ENCODE assay signal across 16 cellular contexts in genomic region chr9:994005-994404, GRCh38. TPM values are rescaled to one million over a fixed set of nuclear protein-coding genes. Genes with fewer than 3 reads are reported as not detected.
DNase-seq lines count a peak whose midpoint lies in the region; ATAC-seq and TF ChIP-seq lines count a peak whose summit lies in the region.
"Had no signal": no experiment of that assay in that cellular context is flagged by ENCODE, and none has a peak within 500 bp of the region (broad histone marks: within the 10 kb centered on the region; RNA-seq: fewer than 3 reads in every experiment).

No MANE protein-coding gene starts in this region.

- H3K4me1 ChIP-seq in right atrium auricular region = no peaks in the 10 kb centered on the region

- no peak for TF ChIP-seq CTCF in right atrium auricular region (IDR thresholded peaks at IDR 0.05)

- no peak overlapping the region for H3K4me3 ChIP-seq in Jurkat, Clone E6-1 (ENCODE audit: low read length)
- no peak overlapping the region for H3K4me3 ChIP-seq in right atrium auricular region
- H3K4me3 ChIP-seq: testis had no signal

- no peak overlapping the region for H3K27ac Mint-ChIP-seq in memory B cell
- H3K27ac Mint-ChIP-seq: naive B cell had no signal

- no peaks in the 10 kb centered on the region for H3K9me3 ChIP-seq in right atrium auricular region
- H3K9me3 ChIP-seq: testis had no signal

- DNase-seq in NCI-H82 (lab: John Stamatoyannopoulos, UW) (peak; percentile 31), NCI-H82 treated with DMSO at 0.1 percent for 48 hours (lab: John Stamatoyannopoulos, UW; ENCODE audit: unreplicated experiment) (no peak), memory B cell (ENCODE audit: low spot score in 2 of 2) (no peak), right atrium auricular region (ENCODE audit: low spot score) (no peak), T-helper 9 cell (no peak), LoVo (ENCODE audit: low spot score) (no peak)
- DNase-seq in Jurkat, Clone E6-1 (ENCODE audit: low read depth, low spot score) = peak; percentile 29
- DNase-seq: activated CD8-positive, alpha-beta memory T cell treated with anti-CD3 and anti-CD28 coated beads, Interleukin-2, amount 50 U/mL, for 4 hours; amniotic stem cell; foreskin melanocyte; naive B cell; right cardiac atrium; testis had no signal

- H3K27me3 ChIP-seq in right atrium auricular region = peaks cover 0 to 4% of the 10 kb centered on the region in 2 donors
- H3K27me3 ChIP-seq: testis had no signal

- peak; percentile 67 for ATAC-seq in GM21723 (IDR thresholded peaks at IDR 0.05; ENCODE audit: unreplicated experiment)
- peak; percentile 68 for ATAC-seq in memory B cell (ENCODE audit: low read depth)
- ATAC-seq: right cardiac atrium had no signal

- H3K36me3 ChIP-seq in right atrium auricular region = no peaks in the 10 kb centered on the region

- no peaks in the 10 kb centered on the region for H3K9me3 Mint-ChIP-seq in memory B cell

- no peak overlapping the region for H3K4me3 Mint-ChIP-seq in memory B cell
- H3K4me3 Mint-ChIP-seq: naive B cell had no signal

- peaks cover 4% of the 10 kb centered on the region for H3K4me1 Mint-ChIP-seq in memory B cell
- H3K4me1 Mint-ChIP-seq: naive B cell had no signal

- H3K27ac ChIP-seq in right atrium auricular region = no peak overlapping the region
- H3K27ac ChIP-seq: 22Rv1, testis had no signal

- peaks cover 8% of the 10 kb centered on the region for H3K27me3 Mint-ChIP-seq in memory B cell

- H3K36me3 Mint-ChIP-seq in memory B cell = no peaks in the 10 kb centered on the region
- H3K36me3 Mint-ChIP-seq: naive B cell had no signal

RNA-seq across cellular contexts. Expression of gene DMRT3, which starts 17.6 kb away (rescaled TPM):
- polyA plus RNA-seq in Jurkat, Clone E6-1 (2012; ENCODE audit: insufficient read depth, insufficient read length) = not detected
- total RNA-seq in right atrium auricular region = not detected
- total RNA-seq: right cardiac atrium had no signal
- polyA plus RNA-seq: keratinocyte, right cardiac atrium had no signal

RNA-seq across cellular contexts. Expression of gene DMRT2, which starts 56.2 kb away (rescaled TPM):
- polyA plus RNA-seq in Jurkat, Clone E6-1 (2012; ENCODE audit: insufficient read depth, insufficient read length) = not detected
- total RNA-seq in right atrium auricular region = not detected
- total RNA-seq: right cardiac atrium had no signal
- polyA plus RNA-seq: keratinocyte had no signal

Comparison
In these comparisons a context has a peak if more than half of its experiments do, and no peak if none do; other contexts are left out.
1. DNase-seq: peak in NCI-H82 (single experiment) and Jurkat, Clone E6-1 (single experiment); none in NCI-H82 treated with DMSO at 0.1 percent for 48 hours (single experiment), memory B cell (0 of 2), right atrium auricular region (single experiment), T-helper 9 cell (single experiment) and LoVo (single experiment).